18 cellular contexts compared by ENCODE assay signal in genomic region chr6:11994875-11995461, GRCh38. TPM values are rescaled to one million over a fixed set of nuclear protein-coding genes. Genes with fewer than 3 reads are reported as not detected.
DNase-seq lines count a peak whose midpoint lies in the region; ATAC-seq, FAIRE-seq and TF ChIP-seq lines count a peak whose summit lies in the region.
"Had no signal": no experiment of that assay in that cellular context is flagged by ENCODE, and none has a peak within 500 bp of the region (broad histone marks: within the 10 kb centered on the region; RNA-seq: fewer than 3 reads in every experiment).

No MANE protein-coding gene starts in this region.

- POLR2A ChIA-PET in activated CD8-positive, alpha-beta T cell treated with anti-CD3 and anti-CD28 coated beads for 36 hours (lab: Charles Lee) = interaction anchor here (2.2 kb wide), 1 partner anchor 14 kb away, joined by 6 read pairs; no protein-coding TSS in a partner anchor
- POLR2A ChIA-PET in activated CD8-positive, alpha-beta T cell treated with anti-CD3 and anti-CD28 coated beads, Interleukin-2, amount 10 ng/mL, durations not matched to agents 7 days and 5 days (lab: Charles Lee) = no interaction called here
- POLR2A ChIA-PET in K562 (lab: Yijun Ruan, JAX) = interaction anchor here (2.3 kb wide), 1 partner anchor 11 kb away, joined by 9 read pairs; no protein-coding TSS in a partner anchor

- H3K9ac ChIP-seq in K562 (ENCODE audit: insufficient read depth in 1 of 2, low read depth in 2 of 2, low read length in 2 of 2) = no peak overlapping the region
- H3K9ac ChIP-seq: BLaER1 treated with 17β-estradiol and CSF1 and Interleukin-3, amounts not matched to agents 10 nM and 100 nM had no signal

- peak overlapping the region; percentile 25; the same call in 1 of the 3 replicates for H3K27ac ChIP-seq in K562 (ENCODE audit: extremely low read depth, low read depth, low read length)
- H3K27ac ChIP-seq: BLaER1 treated with 17β-estradiol and CSF1 and Interleukin-3, amounts not matched to agents 10 nM and 100 nM had no signal

- CTCF ChIA-PET in activated CD8-positive, alpha-beta T cell treated with anti-CD3 and anti-CD28 coated beads for 36 hours (lab: Charles Lee) = no interaction called here
- CTCF ChIA-PET in activated CD8-positive, alpha-beta T cell treated with anti-CD3 and anti-CD28 coated beads, Interleukin-2, amount 10 ng/mL, durations not matched to agents 7 days and 5 days (lab: Charles Lee) = no interaction called here
- CTCF ChIA-PET in K562 (lab: Yijun Ruan, JAX; ENCODE audit: low intra/inter-chr PET ratio) = no interaction called here

- H3K4me3 Mint-ChIP-seq in activated CD8-positive, alpha-beta T cell treated with anti-CD3 and anti-CD28 coated beads for 36 hours = no peak overlapping the region
- H3K4me3 Mint-ChIP-seq in activated CD8-positive, alpha-beta T cell treated with anti-CD3 and anti-CD28 coated beads, Interleukin-2, amount 10 ng/mL, durations not matched to agents 7 days and 5 days = no peak overlapping the region

- in situ Hi-C loops in K562 (cut with MboI) = no loop called here
- in situ Hi-C loops in G401 (cut with HindIII; ENCODE audit: low sequenced_read_pairs) = no loop called here

- H4K20me1 ChIP-seq in K562 (replicated peaks; ENCODE audit: control insufficient read depth, insufficient read depth, low read length) = no peaks in the 10 kb centered on the region
- H4K20me1 ChIP-seq: BLaER1 treated with 17β-estradiol and CSF1 and Interleukin-3, amounts not matched to agents 10 nM and 100 nM had no signal

- H3K36me3 Mint-ChIP-seq in activated CD8-positive, alpha-beta T cell treated with anti-CD3 and anti-CD28 coated beads for 36 hours (ENCODE audit: low read depth) = no peaks in the 10 kb centered on the region
- H3K36me3 Mint-ChIP-seq in activated CD8-positive, alpha-beta T cell treated with anti-CD3 and anti-CD28 coated beads, Interleukin-2, amount 10 ng/mL, durations not matched to agents 7 days and 5 days (ENCODE audit: low read depth) = no peaks in the 10 kb centered on the region

- no peak for DNase-seq in activated CD8-positive, alpha-beta T cell treated with anti-CD3 and anti-CD28 coated beads for 36 hours
- no peak for DNase-seq in activated CD8-positive, alpha-beta T cell treated with anti-CD3 and anti-CD28 coated beads, Interleukin-2, amount 10 ng/mL, durations not matched to agents 7 days and 5 days
- peak; percentile 37 for DNase-seq in HT1080 (ENCODE audit: low read depth)
- DNase-seq in K562 (ENCODE audit: extremely low read depth in 1 of 4, low spot score in 3 of 4) = peak; percentile 40 to 67 (median 52)
- DNase-seq in kidney tubule cell (ENCODE audit: low spot score) = peak; percentile 30
- DNase-seq in amniotic stem cell (lab: John Stamatoyannopoulos, UW) = no peak
- no peak for DNase-seq in G401 (ENCODE audit: low spot score)
- DNase-seq: Karpas-422; NCI-H187; NCI-H345; NCI-H526 treated with DMSO at 0.1 percent for 48 hours; NK-92 treated with Interleukin-12 subunit alpha and Interleukin-12 subunit beta, amount 100 ng/mL, for 24 hours; SW 1271 had no signal

- no peak for FAIRE-seq in K562 (lab: Jason Lieb, UNC)
- FAIRE-seq: A204.1, GM19239 had no signal

- TF ChIP-seq POLR2A in K562 (conservative IDR thresholded peaks at IDR 0.05) = no peak

- no peaks in the 10 kb centered on the region for H3K36me3 ChIP-seq in K562 (ENCODE audit: control insufficient read depth, insufficient read depth, low read length)
- H3K36me3 ChIP-seq: BLaER1 treated with 17β-estradiol and CSF1 and Interleukin-3, amounts not matched to agents 10 nM and 100 nM; HAP-1 had no signal

- TF ChIP-seq RAD21 in K562 (CRISPR knock-in tag; conservative IDR thresholded peaks at IDR 0.05 in 1 of 2, IDR thresholded peaks at IDR 0.05 in 1 of 2) = no peak

- TF ChIP-seq CTCF in activated CD8-positive, alpha-beta T cell treated with anti-CD3 and anti-CD28 coated beads for 36 hours (IDR thresholded peaks at IDR 0.05) = no peak
- TF ChIP-seq CTCF in K562 (IDR thresholded peaks at IDR 0.05 in 2 of 3, conservative IDR thresholded peaks at IDR 0.05 in 1 of 3; ENCODE audit: insufficient read depth in 2 of 3, low read depth in 1 of 3, low read length in 3 of 3) = no peak

- intact Hi-C loops in activated CD8-positive, alpha-beta T cell treated with anti-CD3 and anti-CD28 coated beads for 36 hours (cut with micrococcal nuclease) = no loop called here
- intact Hi-C loops in K562 (cut with micrococcal nuclease) = no loop called here

- no peak overlapping the region for H3K4me2 ChIP-seq in K562 (ENCODE audit: insufficient read depth, low read length)
- H3K4me2 ChIP-seq: BLaER1 treated with 17β-estradiol and CSF1 and Interleukin-3, amounts not matched to agents 10 nM and 100 nM had no signal

- H3K27me3 ChIP-seq in K562 (ENCODE audit: control insufficient read depth in 2 of 2, insufficient read depth in 2 of 2, low read length in 2 of 2) = no peaks in the 10 kb centered on the region
- H3K27me3 ChIP-seq: BLaER1 treated with 17β-estradiol and CSF1 and Interleukin-3, amounts not matched to agents 10 nM and 100 nM had no signal

- H3K9me1 ChIP-seq in K562 (ENCODE audit: control insufficient read depth, insufficient read depth, low read length) = no peaks in the 10 kb centered on the region

- 55% methylated on average over 4 of the region's 4 CpGs for WGBS in K562 (ENCODE audit: insufficient coverage, low coverage, missing lambda C conversion rate)

- no peaks in the 10 kb centered on the region for H3K9me3 ChIP-seq in K562 (replicated peaks; ENCODE audit: control insufficient read depth, insufficient read depth, low read depth, low read length)
- H3K9me3 ChIP-seq: BLaER1 treated with 17β-estradiol and CSF1 and Interleukin-3, amounts not matched to agents 10 nM and 100 nM; HAP-1 had no signal

- H2AFZ ChIP-seq in K562 (ENCODE audit: low read depth, low read length) = peak overlapping the region; percentile 50; the same call in 1 of the 2 replicates

- H3K27ac Mint-ChIP-seq in activated CD8-positive, alpha-beta T cell treated with anti-CD3 and anti-CD28 coated beads for 36 hours = no peak overlapping the region
- no peak overlapping the region for H3K27ac Mint-ChIP-seq in activated CD8-positive, alpha-beta T cell treated with anti-CD3 and anti-CD28 coated beads, Interleukin-2, amount 10 ng/mL, durations not matched to agents 7 days and 5 days

- no peak for TF ChIP-seq EP300 in K562 (IDR thresholded peaks at IDR 0.05; ENCODE audit: low read length)

- H3K79me2 ChIP-seq in K562 (ENCODE audit: control insufficient read depth, insufficient read depth, low read length) = no peaks in the 10 kb centered on the region

- BruUV-seq in K562 (replicated peaks; lab: Mats Ljungman, UMichigan) = no TSS peak

- ATAC-seq in activated CD8-positive, alpha-beta T cell treated with anti-CD3 and anti-CD28 coated beads for 36 hours = peak; percentile 34
- ATAC-seq in activated CD8-positive, alpha-beta T cell treated with anti-CD3 and anti-CD28 coated beads, Interleukin-2, amount 10 ng/mL, durations not matched to agents 7 days and 5 days = no peak
- peak; percentile 76 for ATAC-seq in K562
- no peak for ATAC-seq in HG02798 (IDR thresholded peaks at IDR 0.05; ENCODE audit: poor library complexity, unreplicated experiment)

- no peaks in the 10 kb centered on the region for H3K27me3 Mint-ChIP-seq in activated CD8-positive, alpha-beta T cell treated with anti-CD3 and anti-CD28 coated beads for 36 hours
- no peaks in the 10 kb centered on the region for H3K27me3 Mint-ChIP-seq in activated CD8-positive, alpha-beta T cell treated with anti-CD3 and anti-CD28 coated beads, Interleukin-2, amount 10 ng/mL, durations not matched to agents 7 days and 5 days (ENCODE audit: low read depth)

- peaks cover under 1% of the 10 kb centered on the region for H3K4me1 Mint-ChIP-seq in activated CD8-positive, alpha-beta T cell treated with anti-CD3 and anti-CD28 coated beads for 36 hours (ENCODE audit: low read depth)
- no peaks in the 10 kb centered on the region for H3K4me1 Mint-ChIP-seq in activated CD8-positive, alpha-beta T cell treated with anti-CD3 and anti-CD28 coated beads, Interleukin-2, amount 10 ng/mL, durations not matched to agents 7 days and 5 days (ENCODE audit: low read depth)

- no peak overlapping the region for H3K4me3 ChIP-seq in K562
- H3K4me3 ChIP-seq: BLaER1 treated with 17β-estradiol and CSF1 and Interleukin-3, amounts not matched to agents 10 nM and 100 nM; HAP-1 had no signal

- no peaks in the 10 kb centered on the region for H3K9me3 Mint-ChIP-seq in activated CD8-positive, alpha-beta T cell treated with anti-CD3 and anti-CD28 coated beads for 36 hours
- H3K9me3 Mint-ChIP-seq in activated CD8-positive, alpha-beta T cell treated with anti-CD3 and anti-CD28 coated beads, Interleukin-2, amount 10 ng/mL, durations not matched to agents 7 days and 5 days (ENCODE audit: insufficient read depth) = peaks cover 4% of the 10 kb centered on the region

- peaks cover 0 to 7% of the 10 kb centered on the region in 2 experiments; a peak in 2 of 5 replicates for H3K4me1 ChIP-seq in K562 (replicated peaks in 1 of 2; ENCODE audit: control insufficient read depth in 2 of 2, insufficient read depth in 2 of 2, low read length in 2 of 2)
- H3K4me1 ChIP-seq: HAP-1 had no signal

RNA-seq across cellular contexts. Expression of gene HIVEP1, which starts 17.1 kb away (rescaled TPM):
- total RNA-seq in activated CD8-positive, alpha-beta T cell treated with anti-CD3 and anti-CD28 coated beads for 36 hours = 10 to 100 TPM; 38.5 to 41.3 TPM
- 10 to 100 TPM; 21.2 to 21.4 TPM for total RNA-seq in activated CD8-positive, alpha-beta T cell treated with anti-CD3 and anti-CD28 coated beads, Interleukin-2, amount 10 ng/mL, durations not matched to agents 7 days and 5 days
- 7.5 and 8.3 TPM in 2 replicates for total RNA-seq in HT1080 (2014; rRNA removed; shearing (Covaris generic))
- 8.3 and 8.7 TPM in 2 replicates for polyA plus RNA-seq in HT1080 (2015; cell fraction: cytosol; rRNA removed)
- polyA plus RNA-seq in HT1080 (2015; cell fraction: nucleus; rRNA removed) = 13.1 and 14.5 TPM in 2 replicates
- total RNA-seq in K562 (2011; cell fraction: chromatin; rRNA removed; ENCODE audit: low replicate concordance) = 53.0 and 162 TPM in 2 replicates
- 38.2 and 56.5 TPM in 2 replicates for total RNA-seq in K562 (2011; cell fraction: nucleolus; rRNA removed)
- 82.4 and 142 TPM in 2 replicates for total RNA-seq in K562 (2011; cell fraction: nucleoplasm; rRNA removed)
- total RNA-seq in K562 (2014; rRNA removed) (19.3 and 21.7 TPM in 2 replicates), K562 (2014; rRNA removed; fragmentation: Illumina TruSeq; extraction: Trizol) (33.3 and 37.1 TPM in 2 replicates), K562 (2015; rRNA removed; fragmentation: Illumina TruSeq; extraction: Trizol) (29.3 and 30.4 TPM in 2 replicates), K562 (2021) (25.8 and 28.8 TPM in 2 replicates)
- polyA plus RNA-seq in K562 (2011; rRNA removed) (16.9 and 18.2 TPM in 2 replicates), K562 (2014; fragmentation: Illumina TruSeq; extraction: Trizol) (20.9 and 24.9 TPM in 2 replicates), K562 (2014; fragmentation: Nextera tagmentation; extraction: Ambion mirVana) (1 to 10 TPM; 6.0 to 6.2 TPM), K562 (2014; rRNA removed) (14.6 and 18.4 TPM in 2 replicates)
- polyA plus RNA-seq in K562 (2011; cell fraction: cytosol; rRNA removed) = 19.3 and 22.5 TPM in 2 replicates
- 35.9 and 42.5 TPM in 2 replicates for polyA plus RNA-seq in K562 (2011; cell fraction: nucleus; rRNA removed)
- 11.0 and 12.9 TPM in 2 replicates for polyA plus RNA-seq in K562 (2012)
- 64.9 and 75.2 TPM in 2 replicates for polyA minus RNA-seq in K562 (2011; rRNA and poly(A)+ RNA removed)
- 21.6 and 23.0 TPM in 2 replicates for polyA minus RNA-seq in K562 (2011; cell fraction: cytosol; rRNA and poly(A)+ RNA removed)
- 68.8 and 114 TPM in 2 replicates for polyA minus RNA-seq in K562 (2011; cell fraction: nucleus; rRNA and poly(A)+ RNA removed)
- 4.3 and 4.4 TPM in 2 replicates for total RNA-seq in G401 (2014; rRNA removed; shearing (Covaris generic))

Comparison
In these comparisons a context has a peak if more than half of its experiments do, and no peak if none do; other contexts are left out.
1. ATAC-seq: peak in activated CD8-positive, alpha-beta T cell treated with anti-CD3 and anti-CD28 coated beads for 36 hours (single experiment) and K562 (single experiment); none in activated CD8-positive, alpha-beta T cell treated with anti-CD3 and anti-CD28 coated beads, Interleukin-2, amount 10 ng/mL, durations not matched to agents 7 days and 5 days (single experiment) and HG02798 (single experiment).
2. DNase-seq: peak in HT1080 (single experiment), K562 (4 of 4) and kidney tubule cell (single experiment); none in activated CD8-positive, alpha-beta T cell treated with anti-CD3 and anti-CD28 coated beads for 36 hours (single experiment), activated CD8-positive, alpha-beta T cell treated with anti-CD3 and anti-CD28 coated beads, Interleukin-2, amount 10 ng/mL, durations not matched to agents 7 days and 5 days (single experiment), amniotic stem cell (single experiment) and G401 (single experiment).